In genomic region chr11:128498846-128499245, GRCh38 we compare ENCODE assay signal across 8 cellular contexts.
DNase-seq lines count a peak whose midpoint lies in the region; TF ChIP-seq lines count a peak whose summit lies in the region.

No MANE protein-coding gene starts in this region.

- WGBS in stomach, 5 donors, result 62 to 76% (median 72%) methylated on average over 2 of the region's 2 CpGs

- intact Hi-C loops in stomach (cut with DNase I; ENCODE audit: low total_unique reads), result no loop called here

- peaks cover 94% of the 10 kb centered on the region for H3K36me3 Mint-ChIP-seq in activated T-cell treated with anti-CD3 and anti-CD28 coated beads, Interleukin-2, amount 50 U/mL, for 24 hours (ENCODE audit: low read depth)

- H3K27me3 Mint-ChIP-seq in activated T-cell treated with anti-CD3 and anti-CD28 coated beads, Interleukin-2, amount 50 U/mL, for 24 hours, result no peaks in the 10 kb centered on the region

- peaks cover 61 to 96% (median 74%) of the 10 kb centered on the region in 4 donors for H3K4me1 ChIP-seq in stomach

- no peak for DNase-seq in activated T-cell treated with anti-CD3 and anti-CD28 coated beads, Interleukin-2, amount 50 U/mL, for 24 hours
- no peak for DNase-seq in activated T-cell treated with anti-CD3 and anti-CD28 coated beads, Interleukin-2, amount 50 U/mL, for 1 hour
- DNase-seq in RPMI7951 (ENCODE audit: low read depth) (peak; percentile 71), epithelial cell of prostate (ENCODE audit: low read depth, low spot score) (no peak), stomach (no peak), NCI-H1048 (lab: John Stamatoyannopoulos, UW) (no peak)
- no peak for DNase-seq in stimulated activated CD4-positive, alpha-beta T cell treated with anti-CD3 and anti-CD28 coated beads, Interleukin-1b, Interleukin-23, amount 100 ng/mL, for 48 hours
- DNase-seq in stimulated activated CD4-positive, alpha-beta T cell treated with anti-CD3 and anti-CD28 coated beads, Interleukin-15, amount 100 ng/mL, for 24 hours, result no peak

- TF ChIP-seq POLR2A in stomach (IDR thresholded peaks at IDR 0.05), result no peak

- no peaks in the 10 kb centered on the region for H3K9me3 ChIP-seq in stomach

- H3K27ac Mint-ChIP-seq in activated T-cell treated with anti-CD3 and anti-CD28 coated beads, Interleukin-2, amount 50 U/mL, for 24 hours, result peak overlapping the region; percentile 99

- TF ChIP-seq EP300 in stomach (IDR thresholded peaks at IDR 0.05), result no peak

- H3K27ac ChIP-seq in epithelial cell of prostate (peak overlapping the region; percentile 77), stomach (peak overlapping the region in 4 of 5 donors; percentile 8 to 88 (median 82))

- no peak for TF ChIP-seq CTCF in stomach (IDR thresholded peaks at IDR 0.05)

- H3K4me3 Mint-ChIP-seq in activated T-cell treated with anti-CD3 and anti-CD28 coated beads, Interleukin-2, amount 50 U/mL, for 24 hours, result peak overlapping the region; percentile 79

- H3K36me3 ChIP-seq in stomach, result no peaks in the 10 kb centered on the region

- H3K4me3 ChIP-seq in stomach, result no peak overlapping the region

- no peaks in the 10 kb centered on the region for H3K9me3 Mint-ChIP-seq in activated T-cell treated with anti-CD3 and anti-CD28 coated beads, Interleukin-2, amount 50 U/mL, for 24 hours

- peaks cover 96% of the 10 kb centered on the region for H3K4me1 Mint-ChIP-seq in activated T-cell treated with anti-CD3 and anti-CD28 coated beads, Interleukin-2, amount 50 U/mL, for 24 hours (ENCODE audit: low read depth)

- H3K27me3 ChIP-seq in stomach, result no peaks in the 10 kb centered on the region
